Comparison of ENCODE assay signal across 16 cellular contexts in genomic region chr17:65529040-65529633, GRCh38. TPM values are rescaled to one million over a fixed set of nuclear protein-coding genes. Genes with fewer than 3 reads are reported as not detected.
DNase-seq lines count a peak whose midpoint lies in the region; ATAC-seq and TF ChIP-seq lines count a peak whose summit lies in the region.
"Had no signal": no experiment of that assay in that cellular context is flagged by ENCODE, and none has a peak within 500 bp of the region (broad histone marks: within the 10 kb centered on the region; RNA-seq: fewer than 3 reads in every experiment).

No MANE protein-coding gene starts in this region.

- no peaks in the 10 kb centered on the region for H3K36me3 Mint-ChIP-seq in glutamatergic neuron (ENCODE audit: unreplicated experiment)

- H3K79me2 ChIP-seq in osteoblast (ENCODE audit: insufficient read depth, low read length) = no peaks in the 10 kb centered on the region

- H3K27me3 ChIP-seq in RWPE2 (ENCODE audit: insufficient read depth, poor library complexity, severe bottlenecking) (no peaks in the 10 kb centered on the region), osteoblast (ENCODE audit: insufficient read depth, low read length) (no peaks in the 10 kb centered on the region), aorta (ENCODE audit: control insufficient read depth in 1 of 2, insufficient read depth in 2 of 2, low read length in 1 of 2) (no peaks in the 10 kb centered on the region)
- H3K27me3 ChIP-seq in effector memory CD4-positive, alpha-beta T cell (replicated peaks; ENCODE audit: control insufficient read depth, insufficient read depth, low read length, poor library complexity, severe bottlenecking) = no peaks in the 10 kb centered on the region
- H3K27me3 ChIP-seq: MG63 had no signal

- H3K4me2 ChIP-seq in osteoblast (ENCODE audit: insufficient read depth, low read length) = no peak overlapping the region

- H3K9me3 ChIP-seq in RWPE2 (ENCODE audit: severe bottlenecking) = no peaks in the 10 kb centered on the region
- no peaks in the 10 kb centered on the region for H3K9me3 ChIP-seq in osteoblast (ENCODE audit: low read depth, low read length)
- H3K9me3 ChIP-seq in aorta (ENCODE audit: control insufficient read depth, low read length) = no peaks in the 10 kb centered on the region
- H3K9me3 ChIP-seq in effector memory CD4-positive, alpha-beta T cell (ENCODE audit: control insufficient read depth, low read length) = no peaks in the 10 kb centered on the region
- H3K9me3 ChIP-seq: MG63 had no signal

- no peak overlapping the region for H2AFZ ChIP-seq in osteoblast (ENCODE audit: low read length)

- H3K27ac ChIP-seq in RWPE2 (ENCODE audit: poor library complexity, severe bottlenecking) (no peak overlapping the region), osteoblast (ENCODE audit: low read depth, low read length) (no peak overlapping the region), aorta (ENCODE audit: low read depth in 1 of 2, low read length in 2 of 2) (no peak overlapping the region)
- no peak overlapping the region for H3K27ac ChIP-seq in effector memory CD4-positive, alpha-beta T cell (ENCODE audit: insufficient read depth, low read length, poor library complexity, severe bottlenecking)

- H3K27me3 Mint-ChIP-seq in glutamatergic neuron (ENCODE audit: unreplicated experiment) = peaks cover 11% of the 10 kb centered on the region

- TF ChIP-seq CTCF in RWPE2 (IDR thresholded peaks at IDR 0.05; ENCODE audit: poor library complexity, severe bottlenecking) = no peak
- no peak for TF ChIP-seq CTCF in glutamatergic neuron (IDR thresholded peaks at IDR 0.05; ENCODE audit: partially characterized antibody, unreplicated experiment)
- no peak for TF ChIP-seq CTCF in osteoblast (IDR thresholded peaks at IDR 0.05; ENCODE audit: extremely low read depth, low read depth, low read length)

- WGBS in aorta, 2 donors = 84 to 91% methylated on average over 7 of the region's 7 CpGs

- intact Hi-C loops in aorta (cut with DNase I) = no loop called here

- no peaks in the 10 kb centered on the region for H4K20me1 ChIP-seq in osteoblast (ENCODE audit: insufficient read depth, low read length)

- H3K4me3 ChIP-seq in RWPE2 (ENCODE audit: severe bottlenecking) = no peak overlapping the region
- no peak overlapping the region for H3K4me3 ChIP-seq in osteoblast (ENCODE audit: insufficient read depth, low read length)
- H3K4me3 ChIP-seq in aorta (ENCODE audit: low read length in 2 of 2) = no peak overlapping the region
- no peak overlapping the region for H3K4me3 ChIP-seq in effector memory CD4-positive, alpha-beta T cell (ENCODE audit: insufficient read depth, low read depth, low read length, poor library complexity, severe bottlenecking)
- H3K4me3 ChIP-seq: MG63 had no signal

- ATAC-seq in RWPE2 (ENCODE audit: low read depth) (no peak), HG02884 (IDR thresholded peaks at IDR 0.05; ENCODE audit: unreplicated experiment) (no peak), aorta (ENCODE audit: low FRiP score) (no peak)
- ATAC-seq: Right ventricle myocardium inferior had no signal

- peak; percentile 36 for DNase-seq in activated effector memory CD4-positive, alpha-beta T cell treated with anti-CD3 and anti-CD28 coated beads, Interleukin-2, amount 50 U/mL, for 16 hours
- DNase-seq in activated effector memory CD4-positive, alpha-beta T cell treated with Interleukin-2 at 50 U/mL for 16 hours = no peak
- DNase-seq in RWPE2 (ENCODE audit: low spot score) (peak; percentile 25), glutamatergic neuron (no peak), osteoblast (ENCODE audit: insufficient read length, low spot score, missing footprints) (peak; percentile 29), aorta (no peak)
- no peak for DNase-seq in effector memory CD4-positive, alpha-beta T cell
- DNase-seq: 8988T, C1 segment of cervical spinal cord, COR-L47, MG63, NCI-H1105, NCI-H187 treated with DMSO at 0.1 percent for 48 hours, NCI-H774 had no signal

- H3K9me3 Mint-ChIP-seq in glutamatergic neuron (ENCODE audit: unreplicated experiment) = peaks cover 9% of the 10 kb centered on the region

- no peak overlapping the region for H3K4me3 Mint-ChIP-seq in glutamatergic neuron (ENCODE audit: unreplicated experiment)

- peak overlapping the region; percentile 22 for H3K27ac Mint-ChIP-seq in glutamatergic neuron (ENCODE audit: unreplicated experiment)

- H3K4me1 ChIP-seq in RWPE2 (ENCODE audit: insufficient read depth, poor library complexity, severe bottlenecking) (no peaks in the 10 kb centered on the region), osteoblast (ENCODE audit: insufficient read depth, low read length) (peaks cover 20% of the 10 kb centered on the region), aorta (ENCODE audit: control insufficient read depth in 1 of 2, insufficient read depth in 2 of 2, low read length in 2 of 2) (peaks cover 0 to 9% of the 10 kb centered on the region in 2 donors)
- peaks cover 7% of the 10 kb centered on the region for H3K4me1 ChIP-seq in effector memory CD4-positive, alpha-beta T cell (ENCODE audit: control insufficient read depth, insufficient read depth, low read length, poor library complexity, severe bottlenecking)

- peaks cover 38% of the 10 kb centered on the region for H3K4me1 Mint-ChIP-seq in glutamatergic neuron (ENCODE audit: low read depth, unreplicated experiment)

- H3K36me3 ChIP-seq in RWPE2 (ENCODE audit: low read depth) = no peaks in the 10 kb centered on the region
- H3K36me3 ChIP-seq in osteoblast (ENCODE audit: insufficient read depth, low read length) = peaks cover 3% of the 10 kb centered on the region
- no peaks in the 10 kb centered on the region for H3K36me3 ChIP-seq in aorta (ENCODE audit: control insufficient read depth in 1 of 2, insufficient read depth in 2 of 2, low read length in 1 of 2)
- peaks cover 41% of the 10 kb centered on the region for H3K36me3 ChIP-seq in effector memory CD4-positive, alpha-beta T cell (ENCODE audit: control insufficient read depth, insufficient read depth, low read length)

RNA-seq across cellular contexts. Expression of gene AXIN2, which starts 32.3 kb away (rescaled TPM):
- total RNA-seq in glutamatergic neuron (ENCODE audit: unreplicated experiment) = 26.5 TPM
- 2.9 and 5.1 TPM in 2 replicates for total RNA-seq in osteoblast
- total RNA-seq in aorta = 10 to 100 TPM; 12.8 to 13.8 TPM
- polyA plus RNA-seq in aorta = 10 to 100 TPM in 1 of 2 donors, 1 to 10 TPM in 1; 6.3 to 10.1 TPM

Comparison
In these comparisons a context has a peak if more than half of its experiments do, and no peak if none do; other contexts are left out.
1. DNase-seq: peak in activated effector memory CD4-positive, alpha-beta T cell treated with anti-CD3 and anti-CD28 coated beads, Interleukin-2, amount 50 U/mL, for 16 hours (single experiment), RWPE2 (single experiment) and osteoblast (single experiment); none in activated effector memory CD4-positive, alpha-beta T cell treated with Interleukin-2 at 50 U/mL for 16 hours (single experiment), glutamatergic neuron (single experiment), aorta (0 of 2) and effector memory CD4-positive, alpha-beta T cell (0 of 3).